In genomic region chr10:101336382-101336781, GRCh38 we compare ENCODE assay signal across 9 cellular contexts.
"Had no signal": no experiment of that assay in that cellular context is flagged by ENCODE, and none has a peak within 500 bp of the region (broad histone marks: within the 10 kb centered on the region; RNA-seq: fewer than 3 reads in every experiment).

No MANE protein-coding gene starts in this region.

- DNase-seq: GM23248, GOT3, H7, H9, HCEC 1CT, HFFc6 had no signal

- H3K9me3 ChIP-seq: HAP-1 had no signal

- H3K4me2 ChIP-seq: GM23338 had no signal

- ATAC-seq: GM23338, HCT116 had no signal

- H3K27ac ChIP-seq: GM23248 had no signal

- H3K36me3 ChIP-seq: HAP-1 had no signal

- H2AFZ ChIP-seq: GM23248, GM23338 had no signal

- H3K4me3 ChIP-seq: GM23248, GM23338, HAP-1 had no signal
